Comparison of ENCODE assay signal across 19 cellular contexts in genomic region chr14:40113671-40114070, GRCh38.
DNase-seq lines count a peak whose midpoint lies in the region; ATAC-seq and TF ChIP-seq lines count a peak whose summit lies in the region.
"Had no signal": no experiment of that assay in that cellular context is flagged by ENCODE, and none has a peak within 500 bp of the region (broad histone marks: within the 10 kb centered on the region; RNA-seq: fewer than 3 reads in every experiment).

No MANE protein-coding gene starts in this region.

- TF ChIP-seq CTCF in body of pancreas (IDR thresholded peaks at IDR 0.05) (no peak), right lobe of liver (IDR thresholded peaks at IDR 0.05) (no peak)

- TF ChIP-seq POLR2A in body of pancreas (IDR thresholded peaks at IDR 0.05) (no peak), right lobe of liver (IDR thresholded peaks at IDR 0.05) (no peak)

- H3K9me3 ChIP-seq in body of pancreas (no peaks in the 10 kb centered on the region), right lobe of liver (no peaks in the 10 kb centered on the region)
- H3K9me3 ChIP-seq: BLaER1, Caco-2 had no signal

- H3K4me3 ChIP-seq in body of pancreas: no peak overlapping the region
- H3K4me3 ChIP-seq in right lobe of liver: no peak overlapping the region
- H3K4me3 ChIP-seq: BLaER1, GM12878, GM23338 had no signal

- H3K4me1 ChIP-seq in body of pancreas (peaks cover 4% of the 10 kb centered on the region), right lobe of liver (no peaks in the 10 kb centered on the region)
- H3K4me1 ChIP-seq: BLaER1, Caco-2 had no signal

- H3K27me3 ChIP-seq in body of pancreas: no peaks in the 10 kb centered on the region
- H3K27me3 ChIP-seq in right lobe of liver: no peaks in the 10 kb centered on the region
- H3K27me3 ChIP-seq: BLaER1 had no signal

- ATAC-seq in body of pancreas: peak; percentile 47
- peak; percentile 66 to 88 (median 76) for ATAC-seq in right lobe of liver
- no peak for ATAC-seq in GM21423 (IDR thresholded peaks at IDR 0.05; ENCODE audit: unreplicated experiment)
- no peak for ATAC-seq in HG03378 (IDR thresholded peaks at IDR 0.05; ENCODE audit: unreplicated experiment)
- no peak for ATAC-seq in left ventricle myocardium superior
- ATAC-seq: CD8-positive, alpha-beta T cell; GM12878; GM23338; HCT116 had no signal

- no peaks in the 10 kb centered on the region for H3K36me3 ChIP-seq in body of pancreas (replicated peaks in 1 of 2; ENCODE audit: insufficient read depth in 1 of 2, low read depth in 2 of 2)
- H3K36me3 ChIP-seq in right lobe of liver: no peaks in the 10 kb centered on the region
- H3K36me3 ChIP-seq: BLaER1 had no signal

- H3K27ac ChIP-seq in body of pancreas: no peak overlapping the region
- no peak overlapping the region for H3K27ac ChIP-seq in right lobe of liver
- H3K27ac ChIP-seq: BLaER1, C4-2B had no signal

- DNase-seq in HuH-7.5 (ENCODE audit: low spot score) (peak; percentile 4), body of pancreas (no peak), left kidney (ENCODE audit: low read depth, low spot score) (peak; percentile 21), right lobe of liver (no peak), dedifferentiated amniotic fluid mesenchymal stem cell (ENCODE audit: extremely low spot score) (no peak), left ventricle myocardium superior (no peak)
- DNase-seq: Caco-2; CD4-positive, CD25-positive, alpha-beta regulatory T cell; CD8-positive, alpha-beta T cell; DMS153; DMS79 treated with DMSO at 0.1 percent for 48 hours; H9 had no signal

- intact Hi-C loops in body of pancreas (cut with DNase I) (no loop called here), right lobe of liver (cut with DNase I) (no loop called here), left ventricle myocardium superior (cut with micrococcal nuclease) (no loop called here)

Comparison
In these comparisons a context has a peak if more than half of its experiments do, and no peak if none do; other contexts are left out.
1. DNase-seq: peak in HuH-7.5 (single experiment) and left kidney (single experiment); none in body of pancreas (0 of 4), right lobe of liver (0 of 3), dedifferentiated amniotic fluid mesenchymal stem cell (single experiment) and left ventricle myocardium superior (single experiment).
2. ATAC-seq: peak in body of pancreas (single experiment) and right lobe of liver (4 of 4); none in GM21423 (single experiment), HG03378 (single experiment) and left ventricle myocardium superior (single experiment).